In genomic region chr10:3095373-3096139, GRCh38 we compare ENCODE assay signal across 1 cellular context.
TF ChIP-seq lines count a peak whose summit lies in the region.

No MANE protein-coding gene starts in this region.

TF ChIP-seq in HepG2, 621 proteins besides CTCF, POLR2A, EP300 and RAD21 (continued from another document and continues in another):
- TF ChIP-seq ZNF281 (CRISPR knock-in tag; IDR thresholded peaks at IDR 0.05; ENCODE audit: borderline replicate concordance) (no peak), ZNF780A (CRISPR knock-in tag; IDR thresholded peaks at IDR 0.05) (no peak), RXRB (CRISPR knock-in tag; IDR thresholded peaks at IDR 0.05; ENCODE audit: borderline replicate concordance) (0 out of 2 replicates have a peak, but pooled peaks have one; percentile 36), ZNF12 (CRISPR knock-in tag; IDR thresholded peaks at IDR 0.05) (no peak), HNRNPL (IDR thresholded peaks at IDR 0.05; ENCODE audit: low read depth, low read length) (no peak), MTF2 (CRISPR knock-in tag; IDR thresholded peaks at IDR 0.05; ENCODE audit: borderline replicate concordance) (no peak), ARID2 (CRISPR knock-in tag; IDR thresholded peaks at IDR 0.05; ENCODE audit: borderline replicate concordance) (no peak), ZNF776 (CRISPR knock-in tag; IDR thresholded peaks at IDR 0.05) (no peak), ZNF136 (CRISPR knock-in tag; IDR thresholded peaks at IDR 0.05; ENCODE audit: low read depth) (no peak), CREM (IDR thresholded peaks at IDR 0.05) (peak; percentile 40; the same call in 1 of the 2 replicates), CREM (CRISPR knock-in tag; IDR thresholded peaks at IDR 0.05) (no peak), CEBPG (CRISPR knock-in tag; IDR thresholded peaks at IDR 0.05) (no peak), ZNF510 (CRISPR knock-in tag; IDR thresholded peaks at IDR 0.05; ENCODE audit: low read depth) (no peak), ARID3A (IDR thresholded peaks at IDR 0.05; ENCODE audit: low read depth, low read length) (peak; percentile 64; the same call in 1 of the 2 replicates), ARID5B (CRISPR knock-in tag; IDR thresholded peaks at IDR 0.05) (peak; percentile 74), NFKBIZ (CRISPR knock-in tag; IDR thresholded peaks at IDR 0.05) (no peak), HDAC2 (CRISPR knock-in tag; IDR thresholded peaks at IDR 0.05) (no peak), FOXA3 (CRISPR knock-in tag; IDR thresholded peaks at IDR 0.05) (peak; percentile 65), ZNF430 (CRISPR knock-in tag; IDR thresholded peaks at IDR 0.05) (no peak), ZNF709 (CRISPR knock-in tag; IDR thresholded peaks at IDR 0.05) (no peak), AHR (CRISPR knock-in tag; IDR thresholded peaks at IDR 0.05) (no peak), ZBTB4 (CRISPR knock-in tag; IDR thresholded peaks at IDR 0.05; ENCODE audit: borderline replicate concordance) (no peak), TSC22D2 (CRISPR knock-in tag; IDR thresholded peaks at IDR 0.05; ENCODE audit: borderline replicate concordance) (no peak), SNAPC4 (CRISPR knock-in tag; IDR thresholded peaks at IDR 0.05) (no peak), PLRG1 (conservative IDR thresholded peaks at IDR 0.05) (no peak), SKIL (CRISPR knock-in tag; IDR thresholded peaks at IDR 0.05; ENCODE audit: borderline replicate concordance) (no peak), MEF2D (CRISPR knock-in tag; IDR thresholded peaks at IDR 0.05) (no peak), MAFF (IDR thresholded peaks at IDR 0.05; ENCODE audit: low read depth, low read length) (0 out of 2 replicates have a peak, but pooled peaks have one; percentile 29), JUNB (CRISPR knock-in tag; IDR thresholded peaks at IDR 0.05; ENCODE audit: borderline replicate concordance) (0 out of 2 replicates have a peak, but pooled peaks have one; percentile 34), ZNF607 (CRISPR knock-in tag; IDR thresholded peaks at IDR 0.05; ENCODE audit: borderline replicate concordance) (no peak), PAWR (CRISPR knock-in tag; IDR thresholded peaks at IDR 0.05; ENCODE audit: borderline replicate concordance) (no peak), NONO (IDR thresholded peaks at IDR 0.05) (no peak), NONO (CRISPR knock-in tag; conservative IDR thresholded peaks at IDR 0.05) (no peak), TCF7 (IDR thresholded peaks at IDR 0.05; ENCODE audit: low read depth) (peak; percentile 27; the same call in 1 of the 2 replicates), ATM (IDR thresholded peaks at IDR 0.05; ENCODE audit: borderline replicate concordance) (no peak), DDIT3 (CRISPR knock-in tag; IDR thresholded peaks at IDR 0.05) (no peak), SAP130 (CRISPR knock-in tag; IDR thresholded peaks at IDR 0.05; ENCODE audit: low read depth) (0 out of 2 replicates have a peak, but pooled peaks have one; percentile 9), ARNT (IDR thresholded peaks at IDR 0.05) (no peak), ZBTB2 (CRISPR knock-in tag; IDR thresholded peaks at IDR 0.05; ENCODE audit: low read depth) (no peak), HNRNPUL1 (IDR thresholded peaks at IDR 0.05; ENCODE audit: low read depth, low read length) (no peak), CREB1 (IDR thresholded peaks at IDR 0.05) (no peak), CREB1 (CRISPR knock-in tag; IDR thresholded peaks at IDR 0.05) (peak; percentile 46; the same call in 1 of the 2 replicates), SNAPC2 (CRISPR knock-in tag; IDR thresholded peaks at IDR 0.05) (no peak), ZNF33A (CRISPR knock-in tag; IDR thresholded peaks at IDR 0.05; ENCODE audit: borderline replicate concordance) (no peak), NAIF1 (CRISPR knock-in tag; IDR thresholded peaks at IDR 0.05; ENCODE audit: borderline replicate concordance) (no peak)
